ENCODE assay signal across 9 cellular contexts in the genomic region with DNA sequence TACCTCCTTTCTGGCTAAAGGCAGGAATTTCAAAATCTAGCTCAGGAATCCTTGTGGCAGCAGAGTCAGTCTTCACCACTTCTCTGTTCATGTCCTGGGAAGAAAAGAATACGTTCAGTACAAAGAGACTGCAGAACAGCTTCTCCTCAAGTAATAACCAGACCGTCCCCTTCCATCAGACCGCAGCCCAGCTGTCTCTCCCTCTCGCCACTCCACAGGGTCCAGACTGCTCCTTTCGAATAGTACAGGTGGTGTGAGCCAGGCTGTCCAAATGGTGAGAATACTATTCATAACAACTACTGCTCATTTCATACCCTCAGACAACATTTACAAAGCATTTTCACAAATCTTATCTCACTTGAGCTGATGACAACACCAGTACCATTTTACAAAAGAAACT. TPM values are rescaled to one million over a fixed set of nuclear protein-coding genes. Genes with fewer than 3 reads are reported as not detected.
DNase-seq lines count a peak whose midpoint lies in the region; ATAC-seq, FAIRE-seq and TF ChIP-seq lines count a peak whose summit lies in the region.
"Had no signal": no experiment of that assay in that cellular context is flagged by ENCODE, and none has a peak within 500 bp of the region (broad histone marks: within the 10 kb centered on the region; RNA-seq: fewer than 3 reads in every experiment).

No MANE protein-coding gene starts in this region.

- TF ChIP-seq POLR2A in HepG2 (IDR thresholded peaks at IDR 0.05; ENCODE audit: insufficient read depth in 1 of 2, low read depth in 2 of 2, low read length in 2 of 2), result no peak

- no peak for TF ChIP-seq CTCF in HepG2 (CRISPR knock-in tag; IDR thresholded peaks at IDR 0.05)

- peak overlapping the region; percentile 87 for H3K4me3 Mint-ChIP-seq in activated CD4-positive, alpha-beta T cell treated with anti-CD3 and anti-CD28 coated beads, Interleukin-2, amount 10 ng/mL, durations not matched to agents 7 days and 5 days
- H3K4me3 Mint-ChIP-seq in activated naive CD8-positive, alpha-beta T cell treated with anti-CD3 and anti-CD28 coated beads, Interleukin-2, amount 50 U/mL, for 24 hours, result peak overlapping the region; percentile 91

- H3K36me3 ChIP-seq in HepG2 (replicated peaks in 1 of 2; ENCODE audit: control insufficient read depth in 1 of 2, insufficient read depth in 2 of 2, low read length in 2 of 2) (peaks cover 20 to 48% of the 10 kb centered on the region in 2 experiments), thymus (ENCODE audit: control insufficient read depth, insufficient read depth) (peaks cover 30% of the 10 kb centered on the region)

- peak overlapping the region; percentile 99 for H3K4me2 ChIP-seq in HepG2 (ENCODE audit: low read depth, low read length)

- no peak overlapping the region for H2AFZ ChIP-seq in HepG2 (ENCODE audit: low read length)

- H3K4me3 ChIP-seq in HepG2 (replicated peaks in 1 of 3; ENCODE audit: insufficient read depth in 1 of 3, low read depth in 2 of 3, low read length in 3 of 3) (peak overlapping the region; percentile 79 to 90 (median 86)), thymus (ENCODE audit: low read length) (peak overlapping the region; percentile 92)

- ATAC-seq in activated naive CD8-positive, alpha-beta T cell treated with anti-CD3 and anti-CD28 coated beads, Interleukin-2, amount 50 U/mL, for 24 hours, result no peak
- ATAC-seq in HepG2, result no peak
- ATAC-seq in HG03159 (IDR thresholded peaks at IDR 0.05; ENCODE audit: unreplicated experiment), result no peak
- ATAC-seq in GM18867 (IDR thresholded peaks at IDR 0.05; ENCODE audit: unreplicated experiment), result no peak

- TF ChIP-seq EP300 in HepG2 (IDR thresholded peaks at IDR 0.05; ENCODE audit: low read depth in 2 of 2, low read length in 2 of 2) (no peak), HepG2 (CRISPR knock-in tag; IDR thresholded peaks at IDR 0.05; ENCODE audit: borderline replicate concordance) (no peak)

- H3K9me3 Mint-ChIP-seq in activated CD4-positive, alpha-beta T cell treated with anti-CD3 and anti-CD28 coated beads, Interleukin-2, amount 10 ng/mL, durations not matched to agents 7 days and 5 days, result no peaks in the 10 kb centered on the region
- H3K9me3 Mint-ChIP-seq in activated naive CD8-positive, alpha-beta T cell treated with anti-CD3 and anti-CD28 coated beads, Interleukin-2, amount 50 U/mL, for 24 hours, result no peaks in the 10 kb centered on the region

- H3K79me2 ChIP-seq in HepG2 (ENCODE audit: insufficient read depth, low read length), result peaks cover 34% of the 10 kb centered on the region

- in situ Hi-C loops in HepG2 (cut with HindIII; ENCODE audit: extremely low pct_ligation_motif_present, low pct_unique_long_range_greater_than_20kb), result no loop called here

- POLR2A ChIA-PET in activated CD4-positive, alpha-beta T cell treated with anti-CD3 and anti-CD28 coated beads, Interleukin-2, amount 10 ng/mL, durations not matched to agents 7 days and 5 days (lab: Charles Lee), result interaction anchor here (0.7 kb wide), 1 partner anchor 65 kb away, joined by 4 read pairs; no protein-coding TSS in a partner anchor
- POLR2A ChIA-PET in HepG2 (lab: Yijun Ruan, JAX), result interaction anchor here (1.1 to 17.3 kb wide), 6 partner anchors 12 to 53 kb away, joined by 3 to 1365 read pairs (median 42); partner anchors contain the start of genes APOA1, APOA4, APOC3 and BUD13

- H3K9me3 ChIP-seq in HepG2 (ENCODE audit: low read length) (no peaks in the 10 kb centered on the region), thymus (ENCODE audit: control insufficient read depth) (no peaks in the 10 kb centered on the region)

- DNase-seq in activated CD4-positive, alpha-beta T cell treated with anti-CD3 and anti-CD28 coated beads, Interleukin-2, amount 10 ng/mL, durations not matched to agents 7 days and 5 days, result no peak
- no peak for DNase-seq in activated CD4-positive, alpha-beta T cell treated with anti-CD3 and anti-CD28 coated beads, Interleukin-2, amount 50 U/mL, for 48 hours
- no peak for DNase-seq in activated naive CD8-positive, alpha-beta T cell treated with anti-CD3 and anti-CD28 coated beads, Interleukin-2, amount 50 U/mL, for 24 hours
- DNase-seq in HepG2 (ENCODE audit: low spot score) (no peak), GM03348 (ENCODE audit: low spot score) (no peak)

- peaks cover 51% of the 10 kb centered on the region for H3K4me1 Mint-ChIP-seq in activated CD4-positive, alpha-beta T cell treated with anti-CD3 and anti-CD28 coated beads, Interleukin-2, amount 10 ng/mL, durations not matched to agents 7 days and 5 days
- peaks cover 60% of the 10 kb centered on the region for H3K4me1 Mint-ChIP-seq in activated naive CD8-positive, alpha-beta T cell treated with anti-CD3 and anti-CD28 coated beads, Interleukin-2, amount 50 U/mL, for 24 hours

- H3K4me1 ChIP-seq in HepG2 (ENCODE audit: insufficient read depth, low read length), result peaks cover 49% of the 10 kb centered on the region
- peaks cover 15% of the 10 kb centered on the region for H3K4me1 ChIP-seq in thymus (ENCODE audit: control insufficient read depth, insufficient read depth, low read length)

- CTCF ChIA-PET in activated CD4-positive, alpha-beta T cell treated with anti-CD3 and anti-CD28 coated beads, Interleukin-2, amount 10 ng/mL, durations not matched to agents 7 days and 5 days (lab: Charles Lee), result interaction anchor here (1.1 to 2.8 kb wide), 5 partner anchors 10 to 315 kb away, joined by 3 to 15 read pairs (median 5); partner anchors contain the start of gene BUD13
- CTCF ChIA-PET in HepG2 (lab: Yijun Ruan, JAX; ENCODE audit: low intra/inter-chr PET ratio, low total read pairs), result no interaction called here

- peaks cover 47% of the 10 kb centered on the region for H3K36me3 Mint-ChIP-seq in activated CD4-positive, alpha-beta T cell treated with anti-CD3 and anti-CD28 coated beads, Interleukin-2, amount 10 ng/mL, durations not matched to agents 7 days and 5 days (ENCODE audit: low read depth)
- peaks cover 50% of the 10 kb centered on the region for H3K36me3 Mint-ChIP-seq in activated naive CD8-positive, alpha-beta T cell treated with anti-CD3 and anti-CD28 coated beads, Interleukin-2, amount 50 U/mL, for 24 hours (ENCODE audit: low read depth)

- FAIRE-seq in HepG2 (lab: Jason Lieb, UNC), result no peak

- intact Hi-C loops in HepG2 (cut with micrococcal nuclease; ENCODE audit: unreplicated experiment), result no loop called here

- peak overlapping the region; percentile 84 for H3K9ac ChIP-seq in HepG2 (ENCODE audit: insufficient read depth, low read depth, low read length)

- WGBS in HepG2 (ENCODE audit: low lambda C conversion rate), result 61% methylated on average over 5 of the region's 5 CpGs
- 88% methylated on average over 5 of the region's 5 CpGs for WGBS in thymus

- peak overlapping the region; percentile 83 for H3K27ac Mint-ChIP-seq in activated CD4-positive, alpha-beta T cell treated with anti-CD3 and anti-CD28 coated beads, Interleukin-2, amount 10 ng/mL, durations not matched to agents 7 days and 5 days
- peak overlapping the region; percentile 77 for H3K27ac Mint-ChIP-seq in activated naive CD8-positive, alpha-beta T cell treated with anti-CD3 and anti-CD28 coated beads, Interleukin-2, amount 50 U/mL, for 24 hours

- no peak for TF ChIP-seq RAD21 in HepG2 (CRISPR knock-in tag; IDR thresholded peaks at IDR 0.05)

- no peaks in the 10 kb centered on the region for H4K20me1 ChIP-seq in HepG2 (ENCODE audit: insufficient read depth, low read length)

- TSS peak; percentile 35 for BruUV-seq in HepG2 (replicated peaks; lab: Mats Ljungman, UMichigan)

- no peaks in the 10 kb centered on the region; a peak in 1 of 5 replicates for H3K27me3 ChIP-seq in HepG2 (ENCODE audit: control insufficient read depth in 1 of 2, insufficient read depth in 2 of 2, low read length in 2 of 2)
- H3K27me3 ChIP-seq in thymus (ENCODE audit: control insufficient read depth, insufficient read depth), result no peaks in the 10 kb centered on the region

- H3K27ac ChIP-seq in HepG2 (ENCODE audit: extremely low read length, insufficient read depth, low read length) (no peak overlapping the region), thymus (ENCODE audit: low read depth) (no peak overlapping the region)

- H3K27me3 Mint-ChIP-seq in activated CD4-positive, alpha-beta T cell treated with anti-CD3 and anti-CD28 coated beads, Interleukin-2, amount 10 ng/mL, durations not matched to agents 7 days and 5 days, result no peaks in the 10 kb centered on the region
- H3K27me3 Mint-ChIP-seq in activated naive CD8-positive, alpha-beta T cell treated with anti-CD3 and anti-CD28 coated beads, Interleukin-2, amount 50 U/mL, for 24 hours, result peaks cover 2% of the 10 kb centered on the region

RNA-seq across cellular contexts. Expression of gene ZPR1, which starts 0.9 kb away (rescaled TPM):
- 10 to 100 TPM; 55.9 to 58.3 TPM for total RNA-seq in activated CD4-positive, alpha-beta T cell treated with anti-CD3 and anti-CD28 coated beads, Interleukin-2, amount 10 ng/mL, durations not matched to agents 7 days and 5 days
- total RNA-seq in HepG2 (2016; rRNA removed; fragmentation: Illumina TruSeq; extraction: Trizol), result 79.3 and 102 TPM in 2 replicates
- 37.7 and 41.8 TPM in 2 replicates for total RNA-seq in HepG2 (2016; cell fraction: cytosol; rRNA removed; fragmentation: Illumina TruSeq; extraction: Trizol; ENCODE audit: low read depth)
- 81.1 and 95.0 TPM in 2 replicates for total RNA-seq in HepG2 (2016; cell fraction: insoluble cytoplasmic fraction; rRNA removed; fragmentation: Illumina TruSeq; extraction: Trizol)
- 74.2 and 83.3 TPM in 2 replicates for total RNA-seq in HepG2 (2016; cell fraction: membrane; rRNA removed; fragmentation: Illumina TruSeq; extraction: Trizol)
- total RNA-seq in HepG2 (2016; cell fraction: nucleus; rRNA removed; fragmentation: Illumina TruSeq; extraction: Trizol), result 52.5 and 60.5 TPM in 2 replicates
- polyA plus RNA-seq in HepG2 (2011; rRNA removed), result 40.0 and 45.2 TPM in 2 replicates
- 31.7 and 43.5 TPM in 2 replicates for polyA plus RNA-seq in HepG2 (2011; cell fraction: cytosol; rRNA removed)
- 34.9 and 46.0 TPM in 2 replicates for polyA plus RNA-seq in HepG2 (2011; cell fraction: nucleus; rRNA removed)
- 28.2 and 35.4 TPM in 2 replicates for polyA plus RNA-seq in HepG2 (2012)
- polyA plus RNA-seq in HepG2 (2016; cell fraction: cytosol; fragmentation: Illumina TruSeq; extraction: Trizol; ENCODE audit: low read depth), result 55.3 and 55.7 TPM in 2 replicates
- 104 and 107 TPM in 2 replicates for polyA plus RNA-seq in HepG2 (2016; cell fraction: insoluble cytoplasmic fraction; fragmentation: Illumina TruSeq; extraction: Trizol; ENCODE audit: low read depth)
- polyA plus RNA-seq in HepG2 (2016; cell fraction: membrane; fragmentation: Illumina TruSeq; extraction: Trizol; ENCODE audit: low read depth), result 67.7 and 70.1 TPM in 2 replicates
- 88.0 and 94.3 TPM in 2 replicates for polyA plus RNA-seq in HepG2 (2016; cell fraction: nucleus; fragmentation: Illumina TruSeq; extraction: Trizol; ENCODE audit: insufficient read depth, low read depth)
- 25.2 and 35.9 TPM in 2 replicates for polyA minus RNA-seq in HepG2 (2011; rRNA and poly(A)+ RNA removed; ENCODE audit: low replicate concordance)
- 28.7 and 36.5 TPM in 2 replicates for polyA minus RNA-seq in HepG2 (2011; cell fraction: cytosol; rRNA and poly(A)+ RNA removed)
- polyA minus RNA-seq in HepG2 (2011; cell fraction: nucleus; rRNA and poly(A)+ RNA removed), result 64.4 and 81.6 TPM in 2 replicates
- 21.3 TPM for polyA plus RNA-seq in thymus

RNA-seq across cellular contexts. Expression of gene APOA5, which starts 4.7 kb away (rescaled TPM):
- not detected for total RNA-seq in activated CD4-positive, alpha-beta T cell treated with anti-CD3 and anti-CD28 coated beads, Interleukin-2, amount 10 ng/mL, durations not matched to agents 7 days and 5 days
- total RNA-seq in HepG2 (2016; rRNA removed; fragmentation: Illumina TruSeq; extraction: Trizol), result 21.9 and 49.1 TPM in 2 replicates
- 4.6 and 4.7 TPM in 2 replicates for total RNA-seq in HepG2 (2016; cell fraction: cytosol; rRNA removed; fragmentation: Illumina TruSeq; extraction: Trizol; ENCODE audit: low read depth)
- 16.8 and 55.7 TPM in 2 replicates for total RNA-seq in HepG2 (2016; cell fraction: insoluble cytoplasmic fraction; rRNA removed; fragmentation: Illumina TruSeq; extraction: Trizol)
- total RNA-seq in HepG2 (2016; cell fraction: membrane; rRNA removed; fragmentation: Illumina TruSeq; extraction: Trizol), result 7.4 and 9.8 TPM in 2 replicates
- total RNA-seq in HepG2 (2016; cell fraction: nucleus; rRNA removed; fragmentation: Illumina TruSeq; extraction: Trizol), result 41.1 and 46.7 TPM in 2 replicates
- polyA plus RNA-seq in HepG2 (2011; rRNA removed), result 44.0 and 61.4 TPM in 2 replicates
- 50.5 and 63.0 TPM in 2 replicates for polyA plus RNA-seq in HepG2 (2011; cell fraction: cytosol; rRNA removed)
- 48.8 and 51.3 TPM in 2 replicates for polyA plus RNA-seq in HepG2 (2011; cell fraction: nucleus; rRNA removed)
- polyA plus RNA-seq in HepG2 (2012), result 32.9 and 35.6 TPM in 2 replicates
- 3.5 and 4.1 TPM in 2 replicates for polyA plus RNA-seq in HepG2 (2016; cell fraction: cytosol; fragmentation: Illumina TruSeq; extraction: Trizol; ENCODE audit: low read depth)
- polyA plus RNA-seq in HepG2 (2016; cell fraction: insoluble cytoplasmic fraction; fragmentation: Illumina TruSeq; extraction: Trizol; ENCODE audit: low read depth), result 17.4 and 19.7 TPM in 2 replicates
- polyA plus RNA-seq in HepG2 (2016; cell fraction: membrane; fragmentation: Illumina TruSeq; extraction: Trizol; ENCODE audit: low read depth), result 5.1 and 6.3 TPM in 2 replicates
- 67.2 and 70.6 TPM in 2 replicates for polyA plus RNA-seq in HepG2 (2016; cell fraction: nucleus; fragmentation: Illumina TruSeq; extraction: Trizol; ENCODE audit: insufficient read depth, low read depth)
- polyA minus RNA-seq in HepG2 (2011; rRNA and poly(A)+ RNA removed; ENCODE audit: low replicate concordance), result 37.9 TPM in 1 of 2 replicates, not detected in the other
- 21.8 and 26.5 TPM in 2 replicates for polyA minus RNA-seq in HepG2 (2011; cell fraction: cytosol; rRNA and poly(A)+ RNA removed)
- polyA minus RNA-seq in HepG2 (2011; cell fraction: nucleus; rRNA and poly(A)+ RNA removed), result 24.4 and 25.6 TPM in 2 replicates
- polyA plus RNA-seq in thymus, result 0.07 TPM
- total RNA-seq: HT1080 had no signal

RNA-seq across cellular contexts. Expression of gene BUD13, which starts 14.2 kb away (rescaled TPM):
- 10 to 100 TPM; 37.5 to 39.9 TPM for total RNA-seq in activated CD4-positive, alpha-beta T cell treated with anti-CD3 and anti-CD28 coated beads, Interleukin-2, amount 10 ng/mL, durations not matched to agents 7 days and 5 days
- total RNA-seq in HepG2 (2016; rRNA removed; fragmentation: Illumina TruSeq; extraction: Trizol), result 25.9 and 31.9 TPM in 2 replicates
- total RNA-seq in HepG2 (2016; cell fraction: cytosol; rRNA removed; fragmentation: Illumina TruSeq; extraction: Trizol; ENCODE audit: low read depth), result 9.8 and 11.4 TPM in 2 replicates
- total RNA-seq in HepG2 (2016; cell fraction: insoluble cytoplasmic fraction; rRNA removed; fragmentation: Illumina TruSeq; extraction: Trizol), result 26.1 and 34.7 TPM in 2 replicates
- total RNA-seq in HepG2 (2016; cell fraction: membrane; rRNA removed; fragmentation: Illumina TruSeq; extraction: Trizol), result 13.7 and 16.8 TPM in 2 replicates
- 15.5 and 16.7 TPM in 2 replicates for total RNA-seq in HepG2 (2016; cell fraction: nucleus; rRNA removed; fragmentation: Illumina TruSeq; extraction: Trizol)
- polyA plus RNA-seq in HepG2 (2011; rRNA removed), result 13.3 and 13.6 TPM in 2 replicates
- 12.0 and 12.9 TPM in 2 replicates for polyA plus RNA-seq in HepG2 (2011; cell fraction: cytosol; rRNA removed)
- 13.7 and 14.5 TPM in 2 replicates for polyA plus RNA-seq in HepG2 (2011; cell fraction: nucleus; rRNA removed)
- 8.9 and 13.2 TPM in 2 replicates for polyA plus RNA-seq in HepG2 (2012)
- polyA plus RNA-seq in HepG2 (2016; cell fraction: cytosol; fragmentation: Illumina TruSeq; extraction: Trizol; ENCODE audit: low read depth), result 2.2 and 2.6 TPM in 2 replicates
- polyA plus RNA-seq in HepG2 (2016; cell fraction: insoluble cytoplasmic fraction; fragmentation: Illumina TruSeq; extraction: Trizol; ENCODE audit: low read depth), result 28.6 and 34.0 TPM in 2 replicates
- 5.5 and 6.3 TPM in 2 replicates for polyA plus RNA-seq in HepG2 (2016; cell fraction: membrane; fragmentation: Illumina TruSeq; extraction: Trizol; ENCODE audit: low read depth)
- 25.0 and 27.1 TPM in 2 replicates for polyA plus RNA-seq in HepG2 (2016; cell fraction: nucleus; fragmentation: Illumina TruSeq; extraction: Trizol; ENCODE audit: insufficient read depth, low read depth)
- polyA minus RNA-seq in HepG2 (2011; rRNA and poly(A)+ RNA removed; ENCODE audit: low replicate concordance), result 14.1 and 21.2 TPM in 2 replicates
- polyA minus RNA-seq in HepG2 (2011; cell fraction: cytosol; rRNA and poly(A)+ RNA removed), result 8.4 and 8.5 TPM in 2 replicates
- polyA minus RNA-seq in HepG2 (2011; cell fraction: nucleus; rRNA and poly(A)+ RNA removed), result 12.2 and 14.8 TPM in 2 replicates
- 18.1 TPM for polyA plus RNA-seq in thymus

RNA-seq across cellular contexts. Expression of gene APOA4, which starts 36.1 kb away (rescaled TPM):
- not detected for total RNA-seq in activated CD4-positive, alpha-beta T cell treated with anti-CD3 and anti-CD28 coated beads, Interleukin-2, amount 10 ng/mL, durations not matched to agents 7 days and 5 days
- total RNA-seq in HepG2 (2016; rRNA removed; fragmentation: Illumina TruSeq; extraction: Trizol), result 1.8 and 3.8 TPM in 2 replicates
- total RNA-seq in HepG2 (2016; cell fraction: cytosol; rRNA removed; fragmentation: Illumina TruSeq; extraction: Trizol; ENCODE audit: low read depth), result 1.2 and 2.1 TPM in 2 replicates
- total RNA-seq in HepG2 (2016; cell fraction: insoluble cytoplasmic fraction; rRNA removed; fragmentation: Illumina TruSeq; extraction: Trizol), result 2.1 and 3.7 TPM in 2 replicates
- 2.5 and 3.8 TPM in 2 replicates for total RNA-seq in HepG2 (2016; cell fraction: membrane; rRNA removed; fragmentation: Illumina TruSeq; extraction: Trizol)
- 1.5 and 3.9 TPM in 2 replicates for total RNA-seq in HepG2 (2016; cell fraction: nucleus; rRNA removed; fragmentation: Illumina TruSeq; extraction: Trizol)
- 7.2 and 11.0 TPM in 2 replicates for polyA plus RNA-seq in HepG2 (2011; rRNA removed)
- 9.4 and 10.1 TPM in 2 replicates for polyA plus RNA-seq in HepG2 (2011; cell fraction: cytosol; rRNA removed)
- polyA plus RNA-seq in HepG2 (2011; cell fraction: nucleus; rRNA removed), result 4.4 and 6.4 TPM in 2 replicates
- 5.7 and 7.6 TPM in 2 replicates for polyA plus RNA-seq in HepG2 (2012)
- polyA plus RNA-seq in HepG2 (2016; cell fraction: cytosol; fragmentation: Illumina TruSeq; extraction: Trizol; ENCODE audit: low read depth), result 1.8 and 2.4 TPM in 2 replicates
- polyA plus RNA-seq in HepG2 (2016; cell fraction: insoluble cytoplasmic fraction; fragmentation: Illumina TruSeq; extraction: Trizol; ENCODE audit: low read depth), result 1.6 and 1.8 TPM in 2 replicates
- 2.4 and 3.3 TPM in 2 replicates for polyA plus RNA-seq in HepG2 (2016; cell fraction: membrane; fragmentation: Illumina TruSeq; extraction: Trizol; ENCODE audit: low read depth)
- 3.5 and 4.1 TPM in 2 replicates for polyA plus RNA-seq in HepG2 (2016; cell fraction: nucleus; fragmentation: Illumina TruSeq; extraction: Trizol; ENCODE audit: insufficient read depth, low read depth)
- polyA minus RNA-seq in HepG2 (2011; rRNA and poly(A)+ RNA removed; ENCODE audit: low replicate concordance), result 4.4 TPM in 1 of 2 replicates, not detected in the other
- 2.5 and 3.2 TPM in 2 replicates for polyA minus RNA-seq in HepG2 (2011; cell fraction: cytosol; rRNA and poly(A)+ RNA removed)
- polyA minus RNA-seq in HepG2 (2011; cell fraction: nucleus; rRNA and poly(A)+ RNA removed), result 0.77 and 1.6 TPM in 2 replicates
- polyA plus RNA-seq in thymus, result 3.2 TPM
- total RNA-seq: HT1080 had no signal

RNA-seq across cellular contexts. Expression of gene APOC3, which starts 42.7 kb away (rescaled TPM):
- not detected for total RNA-seq in activated CD4-positive, alpha-beta T cell treated with anti-CD3 and anti-CD28 coated beads, Interleukin-2, amount 10 ng/mL, durations not matched to agents 7 days and 5 days
- 179 and 314 TPM in 2 replicates for total RNA-seq in HepG2 (2016; rRNA removed; fragmentation: Illumina TruSeq; extraction: Trizol)
- 470 and 617 TPM in 2 replicates for total RNA-seq in HepG2 (2016; cell fraction: cytosol; rRNA removed; fragmentation: Illumina TruSeq; extraction: Trizol; ENCODE audit: low read depth)
- 191 and 310 TPM in 2 replicates for total RNA-seq in HepG2 (2016; cell fraction: insoluble cytoplasmic fraction; rRNA removed; fragmentation: Illumina TruSeq; extraction: Trizol)
- 250 and 324 TPM in 2 replicates for total RNA-seq in HepG2 (2016; cell fraction: membrane; rRNA removed; fragmentation: Illumina TruSeq; extraction: Trizol)
- total RNA-seq in HepG2 (2016; cell fraction: nucleus; rRNA removed; fragmentation: Illumina TruSeq; extraction: Trizol), result 211 and 238 TPM in 2 replicates
- polyA plus RNA-seq in HepG2 (2011; rRNA removed), result 687 and 1,005 TPM in 2 replicates
- polyA plus RNA-seq in HepG2 (2011; cell fraction: cytosol; rRNA removed), result 944 and 988 TPM in 2 replicates
- 255 and 392 TPM in 2 replicates for polyA plus RNA-seq in HepG2 (2011; cell fraction: nucleus; rRNA removed)
- polyA plus RNA-seq in HepG2 (2012), result 921 and 1,213 TPM in 2 replicates
- polyA plus RNA-seq in HepG2 (2016; cell fraction: cytosol; fragmentation: Illumina TruSeq; extraction: Trizol; ENCODE audit: low read depth), result 724 and 925 TPM in 2 replicates
- 243 and 253 TPM in 2 replicates for polyA plus RNA-seq in HepG2 (2016; cell fraction: insoluble cytoplasmic fraction; fragmentation: Illumina TruSeq; extraction: Trizol; ENCODE audit: low read depth)
- polyA plus RNA-seq in HepG2 (2016; cell fraction: membrane; fragmentation: Illumina TruSeq; extraction: Trizol; ENCODE audit: low read depth), result 332 and 399 TPM in 2 replicates
- polyA plus RNA-seq in HepG2 (2016; cell fraction: nucleus; fragmentation: Illumina TruSeq; extraction: Trizol; ENCODE audit: insufficient read depth, low read depth), result 479 and 488 TPM in 2 replicates
- 493 TPM in 1 of 2 replicates, not detected in the other for polyA minus RNA-seq in HepG2 (2011; rRNA and poly(A)+ RNA removed; ENCODE audit: low replicate concordance)
- polyA minus RNA-seq in HepG2 (2011; cell fraction: cytosol; rRNA and poly(A)+ RNA removed), result 182 and 185 TPM in 2 replicates
- 38.8 and 66.1 TPM in 2 replicates for polyA minus RNA-seq in HepG2 (2011; cell fraction: nucleus; rRNA and poly(A)+ RNA removed)
- 9.8 TPM for polyA plus RNA-seq in thymus
- total RNA-seq: HT1080 had no signal

Comparison
In these comparisons a context has a peak if more than half of its experiments do, and no peak if none do; other contexts are left out.
1. RNA of gene APOA5, which starts 4.7 kb away (total RNA-seq): 4.6 to 55.7 TPM in HepG2; not detected in activated CD4-positive, alpha-beta T cell treated with anti-CD3 and anti-CD28 coated beads, Interleukin-2, amount 10 ng/mL, durations not matched to agents 7 days and 5 days; every median in the first group is over 4 times any median in the second.